Comparison of ENCODE assay signal across 23 cellular contexts in genomic region chr7:23232966-23233365, GRCh38.
"Had no signal": no experiment of that assay in that cellular context is flagged by ENCODE, and none has a peak within 500 bp of the region (broad histone marks: within the 10 kb centered on the region; RNA-seq: fewer than 3 reads in every experiment).

No MANE protein-coding gene starts in this region.

- H3K36me3 ChIP-seq: cardiac muscle cell had no signal

- H3K9me3 Mint-ChIP-seq: activated naive CD4-positive, alpha-beta T cell treated with anti-CD3 and anti-CD28 coated beads, Interleukin-2, amount 50 U/mL, for 24 hours; activated T-cell treated with anti-CD3 and anti-CD28 coated beads, Interleukin-2, amount 50 U/mL, for 24 hours; activated T-helper 1 cell treated with anti-CD3 and anti-CD28 coated beads, Interleukin-12 subunit alpha, Interleukin-12 subunit beta, Interleukin-2, Interleukin-4 antibody, amounts not matched to agents 30 ng/mL and 10 ng/mL and 1 ng/mL, durations not matched to agents 14 hours and 24 hours and 36 hours; T-helper 1 cell treated with Interleukin-12 subunit alpha and Interleukin-12 subunit beta and Interleukin-4 antibody, amounts not matched to agents 30 μg/mL and 1 μg/mL, for 36 hours had no signal

- H3K27ac ChIP-seq: cardiac muscle cell, PC-9 had no signal

- H3K4me2 ChIP-seq: PC-9 had no signal

- H3K27ac Mint-ChIP-seq: activated CD8-positive, alpha-beta memory T cell treated with anti-CD3 and anti-CD28 coated beads, Interleukin-2, amount 10 ng/mL, durations not matched to agents 7 days and 5 days; activated T-cell treated with anti-CD3 and anti-CD28 coated beads, Interleukin-2, amount 50 U/mL, for 24 hours; activated T-helper 1 cell treated with anti-CD3 and anti-CD28 coated beads, Interleukin-12 subunit alpha, Interleukin-12 subunit beta, Interleukin-2, Interleukin-4 antibody, amounts not matched to agents 30 ng/mL and 10 ng/mL and 1 ng/mL, durations not matched to agents 14 hours and 24 hours and 36 hours; T-helper 1 cell treated with Interleukin-12 subunit alpha and Interleukin-12 subunit beta and Interleukin-4 antibody, amounts not matched to agents 30 μg/mL and 1 μg/mL, for 36 hours had no signal

- H3K4me3 Mint-ChIP-seq: activated CD8-positive, alpha-beta memory T cell treated with anti-CD3 and anti-CD28 coated beads, Interleukin-2, amount 10 ng/mL, durations not matched to agents 7 days and 5 days; activated naive CD4-positive, alpha-beta T cell treated with anti-CD3 and anti-CD28 coated beads, Interleukin-2, amount 50 U/mL, for 24 hours; activated T-cell treated with anti-CD3 and anti-CD28 coated beads, Interleukin-2, amount 50 U/mL, for 24 hours; activated T-helper 1 cell treated with anti-CD3 and anti-CD28 coated beads, Interleukin-12 subunit alpha, Interleukin-12 subunit beta, Interleukin-2, Interleukin-4 antibody, amounts not matched to agents 30 ng/mL and 10 ng/mL and 1 ng/mL, durations not matched to agents 14 hours and 24 hours and 36 hours; T-helper 1 cell treated with Interleukin-12 subunit alpha and Interleukin-12 subunit beta and Interleukin-4 antibody, amounts not matched to agents 30 μg/mL and 1 μg/mL, for 36 hours had no signal

- H3K4me1 Mint-ChIP-seq: activated naive CD4-positive, alpha-beta T cell treated with anti-CD3 and anti-CD28 coated beads, Interleukin-2, amount 50 U/mL, for 24 hours had no signal

- H2AFZ ChIP-seq: PC-9 had no signal

- H3K4me3 ChIP-seq: cardiac muscle cell, PC-9 had no signal

- H3K27me3 ChIP-seq: cardiac muscle cell had no signal

- H3K36me3 Mint-ChIP-seq: activated CD8-positive, alpha-beta memory T cell treated with anti-CD3 and anti-CD28 coated beads, Interleukin-2, amount 10 ng/mL, durations not matched to agents 7 days and 5 days; activated naive CD4-positive, alpha-beta T cell treated with anti-CD3 and anti-CD28 coated beads, Interleukin-2, amount 50 U/mL, for 24 hours had no signal

- H3K27me3 Mint-ChIP-seq: activated naive CD4-positive, alpha-beta T cell treated with anti-CD3 and anti-CD28 coated beads, Interleukin-2, amount 50 U/mL, for 24 hours; activated T-cell treated with anti-CD3 and anti-CD28 coated beads, Interleukin-2, amount 50 U/mL, for 24 hours had no signal

- DNase-seq: activated CD4-positive, alpha-beta T cell treated with anti-CD3 and anti-CD28 coated beads for 4 hours; activated CD4-positive, alpha-beta T cell treated with anti-CD3 and anti-CD28 coated beads, Interleukin-2, amount 50 U/mL, for 4 hours; activated CD8-positive, alpha-beta memory T cell treated with anti-CD3 and anti-CD28 coated beads, Interleukin-2, amount 10 ng/mL, durations not matched to agents 7 days and 5 days; activated effector memory CD4-positive, alpha-beta T cell treated with Interleukin-2 at 50 U/mL for 16 hours; activated naive CD4-positive, alpha-beta T cell; activated T-cell treated with anti-CD3 and anti-CD28 coated beads, Interleukin-2, amount 50 U/mL, for 24 hours; aorta; Kasumi-1; NCI-H1105 treated with DMSO at 0.1 percent for 48 hours; NCI-H146; NCI-H187 treated with DMSO at 0.1 percent for 48 hours; NCI-H2081 treated with DMSO at 0.1 percent for 48 hours; NCI-H2171; NCI-H2227 treated with DMSO at 0.1 percent for 48 hours; NCI-H446 treated with DMSO at 0.1 percent for 48 hours; NCI-H524 treated with DMSO at 0.1 percent for 48 hours; NCI-H774; PC-9; SHP77 treated with DMSO at 0.1 percent for 48 hours had no signal
